8 cellular contexts compared by ENCODE assay signal in genomic region chr18:41391616-41392610, GRCh38.
DNase-seq lines count a peak whose midpoint lies in the region; ATAC-seq and TF ChIP-seq lines count a peak whose summit lies in the region.

No MANE protein-coding gene starts in this region.

- POLR2A ChIA-PET in activated CD8-positive, alpha-beta T cell treated with anti-CD3 and anti-CD28 coated beads for 36 hours (lab: Charles Lee), result no interaction called here
- POLR2A ChIA-PET in activated CD8-positive, alpha-beta T cell treated with anti-CD3 and anti-CD28 coated beads, Interleukin-2, amount 10 ng/mL, durations not matched to agents 7 days and 5 days (lab: Charles Lee), result no interaction called here

- no peaks in the 10 kb centered on the region for H3K4me1 Mint-ChIP-seq in activated CD8-positive, alpha-beta T cell treated with anti-CD3 and anti-CD28 coated beads for 36 hours (ENCODE audit: low read depth)
- H3K4me1 Mint-ChIP-seq in activated CD8-positive, alpha-beta T cell treated with anti-CD3 and anti-CD28 coated beads, Interleukin-2, amount 10 ng/mL, durations not matched to agents 7 days and 5 days (ENCODE audit: low read depth), result no peaks in the 10 kb centered on the region
- H3K4me1 Mint-ChIP-seq in neural crest cell, result peaks cover 17% of the 10 kb centered on the region

- intact Hi-C loops in activated CD8-positive, alpha-beta T cell treated with anti-CD3 and anti-CD28 coated beads for 36 hours (cut with micrococcal nuclease), result no loop called here
- intact Hi-C loops in esophagus muscularis mucosa (cut with DNase I), result no loop called here

- no peak for TF ChIP-seq EP300 in esophagus muscularis mucosa (IDR thresholded peaks at IDR 0.05)

- peaks cover 1% of the 10 kb centered on the region for H3K9me3 Mint-ChIP-seq in activated CD8-positive, alpha-beta T cell treated with anti-CD3 and anti-CD28 coated beads for 36 hours
- no peaks in the 10 kb centered on the region for H3K9me3 Mint-ChIP-seq in activated CD8-positive, alpha-beta T cell treated with anti-CD3 and anti-CD28 coated beads, Interleukin-2, amount 10 ng/mL, durations not matched to agents 7 days and 5 days (ENCODE audit: insufficient read depth)
- no peaks in the 10 kb centered on the region for H3K9me3 Mint-ChIP-seq in neural crest cell

- WGBS in esophagus muscularis mucosa, result 6% methylated on average over 12 of the region's 12 CpGs

- H3K4me3 Mint-ChIP-seq in activated CD8-positive, alpha-beta T cell treated with anti-CD3 and anti-CD28 coated beads for 36 hours, result no peak overlapping the region
- H3K4me3 Mint-ChIP-seq in activated CD8-positive, alpha-beta T cell treated with anti-CD3 and anti-CD28 coated beads, Interleukin-2, amount 10 ng/mL, durations not matched to agents 7 days and 5 days, result no peak overlapping the region
- peak overlapping the region; percentile 47 for H3K4me3 Mint-ChIP-seq in neural crest cell

- no peak for ATAC-seq in activated CD8-positive, alpha-beta T cell treated with anti-CD3 and anti-CD28 coated beads for 36 hours
- ATAC-seq in activated CD8-positive, alpha-beta T cell treated with anti-CD3 and anti-CD28 coated beads, Interleukin-2, amount 10 ng/mL, durations not matched to agents 7 days and 5 days, result no peak
- ATAC-seq in HG03025 (IDR thresholded peaks at IDR 0.05; ENCODE audit: low FRiP score, unreplicated experiment), result no peak
- no peak for ATAC-seq in GM18907 (IDR thresholded peaks at IDR 0.05; ENCODE audit: unreplicated experiment)

- H3K36me3 ChIP-seq in MG63, result no peaks in the 10 kb centered on the region
- no peaks in the 10 kb centered on the region for H3K36me3 ChIP-seq in esophagus muscularis mucosa

- TF ChIP-seq CTCF in activated CD8-positive, alpha-beta T cell treated with anti-CD3 and anti-CD28 coated beads for 36 hours (IDR thresholded peaks at IDR 0.05), result no peak
- TF ChIP-seq CTCF in esophagus muscularis mucosa (IDR thresholded peaks at IDR 0.05), result peak; percentile 34 to 48 (median 35)
- peak; percentile 81 for TF ChIP-seq CTCF in neural crest cell (conservative IDR thresholded peaks at IDR 0.05)

- no peak overlapping the region for H3K27ac Mint-ChIP-seq in activated CD8-positive, alpha-beta T cell treated with anti-CD3 and anti-CD28 coated beads for 36 hours
- H3K27ac Mint-ChIP-seq in activated CD8-positive, alpha-beta T cell treated with anti-CD3 and anti-CD28 coated beads, Interleukin-2, amount 10 ng/mL, durations not matched to agents 7 days and 5 days, result no peak overlapping the region
- H3K27ac Mint-ChIP-seq in neural crest cell (ENCODE audit: unreplicated experiment), result peak overlapping the region; percentile 95

- H3K27ac ChIP-seq in esophagus muscularis mucosa (replicated peaks in 1 of 4), result no peak overlapping the region

- peak; percentile 8 for DNase-seq in activated CD8-positive, alpha-beta T cell treated with anti-CD3 and anti-CD28 coated beads for 36 hours
- DNase-seq in activated CD8-positive, alpha-beta T cell treated with anti-CD3 and anti-CD28 coated beads, Interleukin-2, amount 10 ng/mL, durations not matched to agents 7 days and 5 days, result no peak
- DNase-seq in MG63 (peak; percentile 48), RPMI7951 (ENCODE audit: low read depth) (peak; percentile 24), esophagus muscularis mucosa (ENCODE audit: extremely low spot score) (no peak), neural crest cell (ENCODE audit: low read depth, low spot score) (peak; percentile 51)

- CTCF ChIA-PET in activated CD8-positive, alpha-beta T cell treated with anti-CD3 and anti-CD28 coated beads for 36 hours (lab: Charles Lee), result no interaction called here
- CTCF ChIA-PET in activated CD8-positive, alpha-beta T cell treated with anti-CD3 and anti-CD28 coated beads, Interleukin-2, amount 10 ng/mL, durations not matched to agents 7 days and 5 days (lab: Charles Lee), result no interaction called here

- H3K4me3 ChIP-seq in MG63 (peak overlapping the region; percentile 33), esophagus muscularis mucosa (peak overlapping the region; percentile 13 to 36 (median 16))

- no peaks in the 10 kb centered on the region for H3K27me3 Mint-ChIP-seq in activated CD8-positive, alpha-beta T cell treated with anti-CD3 and anti-CD28 coated beads for 36 hours
- no peaks in the 10 kb centered on the region for H3K27me3 Mint-ChIP-seq in activated CD8-positive, alpha-beta T cell treated with anti-CD3 and anti-CD28 coated beads, Interleukin-2, amount 10 ng/mL, durations not matched to agents 7 days and 5 days (ENCODE audit: low read depth)
- no peaks in the 10 kb centered on the region for H3K27me3 Mint-ChIP-seq in neural crest cell (ENCODE audit: low read depth)

- H3K27me3 ChIP-seq in MG63, result no peaks in the 10 kb centered on the region
- no peaks in the 10 kb centered on the region for H3K27me3 ChIP-seq in esophagus muscularis mucosa

- TF ChIP-seq POLR2A in esophagus muscularis mucosa (IDR thresholded peaks at IDR 0.05; ENCODE audit: low read depth), result no peak

- H3K4me1 ChIP-seq in esophagus muscularis mucosa, result peaks cover 0 to 9% (median 2%) of the 10 kb centered on the region in 4 donors

- H3K36me3 Mint-ChIP-seq in activated CD8-positive, alpha-beta T cell treated with anti-CD3 and anti-CD28 coated beads for 36 hours (ENCODE audit: low read depth), result no peaks in the 10 kb centered on the region
- no peaks in the 10 kb centered on the region for H3K36me3 Mint-ChIP-seq in activated CD8-positive, alpha-beta T cell treated with anti-CD3 and anti-CD28 coated beads, Interleukin-2, amount 10 ng/mL, durations not matched to agents 7 days and 5 days (ENCODE audit: low read depth)
- H3K36me3 Mint-ChIP-seq in neural crest cell (ENCODE audit: low read depth), result no peaks in the 10 kb centered on the region

- H3K9me3 ChIP-seq in MG63, result no peaks in the 10 kb centered on the region
- H3K9me3 ChIP-seq in esophagus muscularis mucosa, result no peaks in the 10 kb centered on the region

Comparison
In these comparisons a context has a peak if more than half of its experiments do, and no peak if none do; other contexts are left out.
1. DNase-seq: peak in activated CD8-positive, alpha-beta T cell treated with anti-CD3 and anti-CD28 coated beads for 36 hours (single experiment), MG63 (single experiment), RPMI7951 (single experiment) and neural crest cell (single experiment); none in activated CD8-positive, alpha-beta T cell treated with anti-CD3 and anti-CD28 coated beads, Interleukin-2, amount 10 ng/mL, durations not matched to agents 7 days and 5 days (single experiment) and esophagus muscularis mucosa (single experiment).